ENCODE assay signal across 8 cellular contexts in the genomic region with DNA sequence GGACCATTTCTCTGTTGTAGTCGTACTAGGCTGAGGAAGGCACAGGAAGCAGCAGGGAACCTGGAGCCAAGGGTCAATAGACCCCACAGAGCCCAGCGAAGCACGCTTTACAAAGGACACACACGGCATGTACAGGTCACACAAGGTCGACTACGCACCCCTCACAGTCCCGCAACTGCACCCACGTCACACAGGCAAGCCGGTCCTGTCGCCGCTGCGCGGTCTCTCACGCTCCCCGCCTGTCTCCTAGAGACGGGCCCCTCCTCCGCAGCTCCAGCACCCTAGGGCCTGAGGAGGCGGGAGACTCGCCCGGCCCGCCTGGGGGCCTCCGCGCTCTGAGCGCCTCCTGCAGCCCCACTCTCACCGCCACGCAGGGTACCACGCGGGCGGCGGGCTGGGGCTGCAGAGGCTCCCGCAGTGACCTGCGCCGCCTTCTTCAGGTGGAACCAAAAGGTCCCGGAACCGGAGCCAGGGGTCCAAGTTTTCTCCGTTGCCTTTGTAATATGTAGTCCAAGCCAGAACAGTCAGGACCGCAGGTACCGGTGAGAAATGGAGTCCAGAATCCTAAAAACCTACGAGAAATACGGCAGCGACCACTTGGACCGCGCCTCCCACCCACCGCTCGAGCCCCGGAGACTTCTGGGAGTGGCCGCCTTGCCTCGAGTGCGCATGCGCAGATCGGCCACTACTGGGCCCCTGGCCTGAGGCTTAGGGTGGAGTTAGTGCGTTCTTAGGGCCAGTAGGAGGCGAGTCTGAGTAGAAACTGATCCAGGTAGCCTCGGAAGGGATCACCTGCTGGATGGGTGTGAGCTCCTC. TPM values are rescaled to one million over a fixed set of nuclear protein-coding genes. Genes with fewer than 3 reads are reported as not detected.
A peak's percentile ranks its signal among the peaks of the same experiment; 100 is the strongest.
DNase-seq lines count a peak whose midpoint lies in the region; ATAC-seq, FAIRE-seq and TF ChIP-seq lines count a peak whose summit lies in the region.

Gene ZNF607 (minus strand): TSS at position 651 of the 816 bp plus-strand sequence. CDS start 8,143 bp downstream, outside the sequence.

- H3K27me3 ChIP-seq in WERI-Rb-1 (ENCODE audit: insufficient read depth, low read depth, severe bottlenecking): no peaks in the 10 kb centered on the region
- H3K27me3 ChIP-seq in bronchial epithelial cell (ENCODE audit: control insufficient read depth, insufficient read depth, low read length): no peaks in the 10 kb centered on the region

- TF ChIP-seq CTCF in WERI-Rb-1 (IDR thresholded peaks at IDR 0.05; ENCODE audit: low read depth, low read length) (peak; percentile 80), bronchial epithelial cell (IDR thresholded peaks at IDR 0.05; ENCODE audit: insufficient read depth, low read length, severe bottlenecking) (peak; percentile 78)

- ATAC-seq in GM18498 (IDR thresholded peaks at IDR 0.05; ENCODE audit: unreplicated experiment) (peak; percentile 93), HG02938 (IDR thresholded peaks at IDR 0.05; ENCODE audit: unreplicated experiment) (peak; percentile 91)

- H3K27ac Mint-ChIP-seq in immature natural killer cell: peak within 1 kb of the TSS; percentile 88 to 98 (median 94)

- peak; percentile 58 for FAIRE-seq in bronchial epithelial cell (lab: Jason Lieb, UNC)

- peaks cover 0 to 9% (median 6%) of the 10 kb centered on the region in 3 donors for H3K36me3 Mint-ChIP-seq in immature natural killer cell

- H3K36me3 ChIP-seq in WERI-Rb-1: peaks cover 12% of the 10 kb centered on the region
- H3K36me3 ChIP-seq in bronchial epithelial cell (ENCODE audit: control insufficient read depth, insufficient read depth, low read length): no peaks in the 10 kb centered on the region

- H3K4me3 Mint-ChIP-seq in immature natural killer cell: peak within 1 kb of the TSS; percentile 91 to 95 (median 93)

- H3K9me3 ChIP-seq in WERI-Rb-1 (ENCODE audit: severe bottlenecking): no peaks in the 10 kb centered on the region

- peak; percentile 93 to 95 for DNase-seq in NCI-H2081 (lab: John Stamatoyannopoulos, UW)
- peak; percentile 95 for DNase-seq in WERI-Rb-1
- DNase-seq in bronchial epithelial cell (ENCODE audit: low read depth): peak; percentile 89
- DNase-seq in immature natural killer cell: peak; percentile 87 to 89 (median 89)
- peak; percentile 71 for DNase-seq in smooth muscle cell of the brain vasculature (ENCODE audit: low read depth, low spot score)
- DNase-seq in DMS153 (lab: John Stamatoyannopoulos, UW): no peak

- peak within 1 kb of the TSS; percentile 95 for H3K4me3 ChIP-seq in WERI-Rb-1 (ENCODE audit: low read depth, low read length)
- H3K4me3 ChIP-seq in bronchial epithelial cell (ENCODE audit: low read depth, low read length): peak within 1 kb of the TSS; percentile 71

- H3K27me3 Mint-ChIP-seq in immature natural killer cell (ENCODE audit: low read depth in 3 of 3): peaks cover 8 to 12% (median 8%) of the 10 kb centered on the region in 3 donors

- H3K4me1 Mint-ChIP-seq in immature natural killer cell: peaks cover 16 to 20% of the 10 kb centered on the region in 2 donors

- peak within 1 kb of the TSS; percentile 83 for H3K27ac ChIP-seq in WERI-Rb-1

- no peaks in the 10 kb centered on the region for H3K9me3 Mint-ChIP-seq in immature natural killer cell

RNA-seq across cellular contexts. Expression of gene ZNF607, which starts in this region (rescaled TPM):
- 5.5 and 8.7 TPM in 2 replicates for total RNA-seq in bronchial epithelial cell
- polyA plus RNA-seq in immature natural killer cell: 1 to 10 TPM; 1.5 to 6.7 (median 5.9) TPM
